Comparison of ENCODE assay signal across 1 cellular context in genomic region chr17:42964161-42964932, GRCh38.
TF ChIP-seq lines count a peak whose summit lies in the region.

AARSD1 (minus strand) TSS chr17:42964454; CDS start chr17:42964440, 14 bp downstream.

TF ChIP-seq in K562, 482 proteins besides CTCF, POLR2A, EP300 and RAD21 (continued from another document and continues in another):
- TF ChIP-seq CREB3L1 (IDR thresholded peaks at IDR 0.05; ENCODE audit: borderline replicate concordance, low read depth) (peak; percentile 84), SIN3A (IDR thresholded peaks at IDR 0.05; ENCODE audit: borderline replicate concordance in 2 of 2, control insufficient read depth in 1 of 2, low read depth in 2 of 2, low read length in 2 of 2) (peak; percentile 82 to 87; a peak in 3 of 4 replicates), MNT (conservative IDR thresholded peaks at IDR 0.05) (peak; percentile 90 to 95), SRSF3 (IDR thresholded peaks at IDR 0.05; ENCODE audit: insufficient read depth, low read length) (no peak), XRCC3 (IDR thresholded peaks at IDR 0.05) (no peak), MAFG (tag; conservative IDR thresholded peaks at IDR 0.05) (no peak), HNRNPLL (IDR thresholded peaks at IDR 0.05; ENCODE audit: low read depth, low read length, poor library complexity, severe bottlenecking) (peak; percentile 43), SMAD2 (IDR thresholded peaks at IDR 0.05; ENCODE audit: low read depth, low read length) (no peak), RBM14 (IDR thresholded peaks at IDR 0.05; ENCODE audit: borderline replicate concordance, insufficient read depth, low read depth, low read length) (no peak), ATF7 (IDR thresholded peaks at IDR 0.05) (peak; percentile 75), TFAM (CRISPR knock-in tag; conservative IDR thresholded peaks at IDR 0.05) (no peak), HIVEP1 (CRISPR knock-in tag; IDR thresholded peaks at IDR 0.05) (no peak), JUN (IDR thresholded peaks at IDR 0.05; ENCODE audit: borderline replicate concordance, low read depth, low read length) (peak; percentile 68; the same call in 1 of the 2 replicates), JUN (CRISPR knock-in tag; IDR thresholded peaks at IDR 0.05; ENCODE audit: borderline replicate concordance) (no peak), KAT2B (IDR thresholded peaks at IDR 0.05; ENCODE audit: low read depth, low read length) (no peak), NCOR1 (IDR thresholded peaks at IDR 0.05) (no peak; the same call in 1 of the 2 replicates), ZNF407 (IDR thresholded peaks at IDR 0.05; ENCODE audit: low read depth) (peak; percentile 94), ZBTB11 (CRISPR knock-in tag; IDR thresholded peaks at IDR 0.05) (peak in 1 of 3 experiments; percentile 44; a peak in 1 of 6 replicates), STAG1 (CRISPR knock-in tag; IDR thresholded peaks at IDR 0.05; ENCODE audit: borderline replicate concordance) (no peak), BACH1 (tag; IDR thresholded peaks at IDR 0.05) (0 out of 2 replicates have a peak, but pooled peaks have one; percentile 44), U2AF1 (optimal IDR thresholded peaks at IDR 0.05; ENCODE audit: low read depth, low read length) (no peak), NEUROD1 (IDR thresholded peaks at IDR 0.05; ENCODE audit: borderline replicate concordance, low read depth, low read length, partially characterized antibody) (no peak), SNIP1 (IDR thresholded peaks at IDR 0.05; ENCODE audit: low read depth) (no peak), ZNF316 (IDR thresholded peaks at IDR 0.05) (peak; percentile 16; the same call in 1 of the 2 replicates), ZNF239 (CRISPR knock-in tag; IDR thresholded peaks at IDR 0.05) (no peak), KDM2B (CRISPR knock-in tag; IDR thresholded peaks at IDR 0.05) (0 out of 2 replicates have a peak, but pooled peaks have one; percentile 10), ZNF592 (IDR thresholded peaks at IDR 0.05) (peak; percentile 12; the same call in 1 of the 2 replicates), MBD2 (IDR thresholded peaks at IDR 0.05; ENCODE audit: borderline replicate concordance, low read depth) (peak; percentile 55; the same call in 1 of the 2 replicates), REST (CRISPR knock-in tag; IDR thresholded peaks at IDR 0.05; ENCODE audit: low read depth) (no peak), ZKSCAN8 (CRISPR knock-in tag; IDR thresholded peaks at IDR 0.05) (no peak), E2F1 (CRISPR knock-in tag; IDR thresholded peaks at IDR 0.05) (no peak), FUS (optimal IDR thresholded peaks at IDR 0.05; ENCODE audit: low read depth, low read length) (no peak)
